17 cellular contexts compared by ENCODE assay signal in genomic region chr11:118341749-118342489, GRCh38. TPM values are rescaled to one million over a fixed set of nuclear protein-coding genes. Genes with fewer than 3 reads are reported as not detected.
DNase-seq lines count a peak whose midpoint lies in the region; ATAC-seq and TF ChIP-seq lines count a peak whose summit lies in the region.
"Had no signal": no experiment of that assay in that cellular context is flagged by ENCODE, and none has a peak within 500 bp of the region (broad histone marks: within the 10 kb centered on the region; RNA-seq: fewer than 3 reads in every experiment).

No MANE protein-coding gene starts in this region.

- peak overlapping the region; percentile 97 for H3K4me3 Mint-ChIP-seq in activated T-cell treated with anti-CD3 and anti-CD28 coated beads, Interleukin-2, amount 50 U/mL, for 24 hours
- peak overlapping the region; percentile 84 for H3K4me3 Mint-ChIP-seq in activated CD8-positive, alpha-beta T cell treated with anti-CD3 and anti-CD28 coated beads, Interleukin-2, amount 10 ng/mL, durations not matched to agents 7 days and 5 days
- H3K4me3 Mint-ChIP-seq: nephron progenitor cell had no signal

- intact Hi-C loops in esophagus muscularis mucosa (cut with DNase I) (no loop called here), stomach (cut with DNase I; ENCODE audit: low total_unique reads) (no loop called here), left ventricle myocardium superior (cut with micrococcal nuclease) (loop anchor here (10.0 kb wide), 1 partner anchor 137 kb away; no protein-coding TSS in a partner anchor)

- TF ChIP-seq EP300 in esophagus muscularis mucosa (IDR thresholded peaks at IDR 0.05) (no peak), stomach (IDR thresholded peaks at IDR 0.05) (no peak)

- TF ChIP-seq CTCF in esophagus muscularis mucosa (IDR thresholded peaks at IDR 0.05) = no peak
- TF ChIP-seq CTCF in stomach (IDR thresholded peaks at IDR 0.05) = no peak

- H3K4me1 ChIP-seq in esophagus muscularis mucosa (no peaks in the 10 kb centered on the region), stomach (no peaks in the 10 kb centered on the region)
- H3K4me1 ChIP-seq: right atrium auricular region, uterus had no signal

- no peak for ATAC-seq in activated CD8-positive, alpha-beta T cell treated with anti-CD3 and anti-CD28 coated beads, Interleukin-2, amount 10 ng/mL, durations not matched to agents 7 days and 5 days
- ATAC-seq in left ventricle myocardium superior = no peak
- ATAC-seq in GM19452 (IDR thresholded peaks at IDR 0.05; ENCODE audit: unreplicated experiment) = no peak

- H3K9me3 Mint-ChIP-seq in activated T-cell treated with anti-CD3 and anti-CD28 coated beads, Interleukin-2, amount 50 U/mL, for 24 hours = no peaks in the 10 kb centered on the region
- H3K9me3 Mint-ChIP-seq in activated CD8-positive, alpha-beta T cell treated with anti-CD3 and anti-CD28 coated beads, Interleukin-2, amount 10 ng/mL, durations not matched to agents 7 days and 5 days (ENCODE audit: insufficient read depth) = no peaks in the 10 kb centered on the region

- POLR2A ChIA-PET in activated CD8-positive, alpha-beta T cell treated with anti-CD3 and anti-CD28 coated beads, Interleukin-2, amount 10 ng/mL, durations not matched to agents 7 days and 5 days (lab: Charles Lee) = interaction anchor here (0.7 to 4.3 kb wide), 13 partner anchors 13 to 326 kb away, joined by 3 to 30 read pairs (median 4); partner anchors contain the start of genes JAML, KMT2A and UBE4A

- H3K4me1 Mint-ChIP-seq in activated T-cell treated with anti-CD3 and anti-CD28 coated beads, Interleukin-2, amount 50 U/mL, for 24 hours (ENCODE audit: low read depth) = peaks cover 69% of the 10 kb centered on the region
- peaks cover 60% of the 10 kb centered on the region for H3K4me1 Mint-ChIP-seq in activated CD8-positive, alpha-beta T cell treated with anti-CD3 and anti-CD28 coated beads, Interleukin-2, amount 10 ng/mL, durations not matched to agents 7 days and 5 days (ENCODE audit: low read depth)

- no peak for DNase-seq in activated T-cell treated with anti-CD3 and anti-CD28 coated beads, Interleukin-2, amount 50 U/mL, for 24 hours
- DNase-seq in activated T-cell treated with anti-CD3 and anti-CD28 coated beads, Interleukin-2, amount 50 U/mL, for 1 hour = no peak
- peak; percentile 49 for DNase-seq in activated CD8-positive, alpha-beta T cell treated with anti-CD3 and anti-CD28 coated beads, Interleukin-2, amount 10 ng/mL, durations not matched to agents 7 days and 5 days
- DNase-seq in esophagus muscularis mucosa (ENCODE audit: extremely low spot score) (peak; percentile 60), stomach (no peak), NCI-H748 treated with DMSO at 0.1 percent for 48 hours (lab: John Stamatoyannopoulos, UW) (no peak), left ventricle myocardium superior (no peak)
- DNase-seq: ACHN, amniotic stem cell, COR-L47, MM.1S, NCI-H2107, NCI-H774, nephron progenitor cell, uterus had no signal

- no peak overlapping the region for H3K4me3 ChIP-seq in esophagus muscularis mucosa
- H3K4me3 ChIP-seq in stomach = peak overlapping the region; percentile 6 to 24 (median 15)
- H3K4me3 ChIP-seq: right atrium auricular region, uterus had no signal

- H3K27ac Mint-ChIP-seq in activated T-cell treated with anti-CD3 and anti-CD28 coated beads, Interleukin-2, amount 50 U/mL, for 24 hours = peak overlapping the region; percentile 97
- peak overlapping the region; percentile 96 for H3K27ac Mint-ChIP-seq in activated CD8-positive, alpha-beta T cell treated with anti-CD3 and anti-CD28 coated beads, Interleukin-2, amount 10 ng/mL, durations not matched to agents 7 days and 5 days
- H3K27ac Mint-ChIP-seq: nephron progenitor cell had no signal

- no peaks in the 10 kb centered on the region for H3K27me3 Mint-ChIP-seq in activated T-cell treated with anti-CD3 and anti-CD28 coated beads, Interleukin-2, amount 50 U/mL, for 24 hours
- no peaks in the 10 kb centered on the region for H3K27me3 Mint-ChIP-seq in activated CD8-positive, alpha-beta T cell treated with anti-CD3 and anti-CD28 coated beads, Interleukin-2, amount 10 ng/mL, durations not matched to agents 7 days and 5 days (ENCODE audit: low read depth)

- 86% methylated on average over 5 of the region's 6 CpGs for WGBS in esophagus muscularis mucosa
- WGBS in stomach, 5 donors = 69 to 83% (median 80%) methylated on average over 6 of the region's 6 CpGs

- no peaks in the 10 kb centered on the region for H3K36me3 ChIP-seq in esophagus muscularis mucosa
- H3K36me3 ChIP-seq in stomach = no peaks in the 10 kb centered on the region
- H3K36me3 ChIP-seq: right atrium auricular region, uterus had no signal

- peaks cover 0 to 46% (median 0%) of the 10 kb centered on the region in 4 donors for H3K27me3 ChIP-seq in esophagus muscularis mucosa
- peaks cover 0 to 8% (median 0%) of the 10 kb centered on the region in 3 donors for H3K27me3 ChIP-seq in stomach
- H3K27me3 ChIP-seq: right atrium auricular region, uterus had no signal

- H3K36me3 Mint-ChIP-seq in activated T-cell treated with anti-CD3 and anti-CD28 coated beads, Interleukin-2, amount 50 U/mL, for 24 hours (ENCODE audit: low read depth) = peaks cover 77% of the 10 kb centered on the region
- H3K36me3 Mint-ChIP-seq in activated CD8-positive, alpha-beta T cell treated with anti-CD3 and anti-CD28 coated beads, Interleukin-2, amount 10 ng/mL, durations not matched to agents 7 days and 5 days (ENCODE audit: low read depth) = peaks cover 74% of the 10 kb centered on the region

- H3K9me3 ChIP-seq in esophagus muscularis mucosa (no peaks in the 10 kb centered on the region), stomach (no peaks in the 10 kb centered on the region)
- H3K9me3 ChIP-seq: right atrium auricular region, uterus had no signal

- CTCF ChIA-PET in activated CD8-positive, alpha-beta T cell treated with anti-CD3 and anti-CD28 coated beads, Interleukin-2, amount 10 ng/mL, durations not matched to agents 7 days and 5 days (lab: Charles Lee) = interaction anchor here (0.9 to 2.9 kb wide), 8 partner anchors 9 to 143 kb away, joined by 3 to 17 read pairs (median 5); no protein-coding TSS in a partner anchor

- TF ChIP-seq POLR2A in esophagus muscularis mucosa (IDR thresholded peaks at IDR 0.05; ENCODE audit: low read depth) = no peak
- no peak for TF ChIP-seq POLR2A in stomach (IDR thresholded peaks at IDR 0.05)

- H3K27ac ChIP-seq in esophagus muscularis mucosa (replicated peaks in 1 of 4) (no peak overlapping the region), stomach (peak overlapping the region; percentile 13 to 40 (median 26))
- H3K27ac ChIP-seq: right atrium auricular region, uterus had no signal

RNA-seq across cellular contexts. Expression of gene CD3D, which starts 0.6 kb away (rescaled TPM):
- total RNA-seq in activated CD8-positive, alpha-beta T cell treated with anti-CD3 and anti-CD28 coated beads, Interleukin-2, amount 10 ng/mL, durations not matched to agents 7 days and 5 days = 100 to 1,000 TPM; 541 to 588 TPM
- total RNA-seq in esophagus muscularis mucosa (under 1 TPM in 1 of 4 donors, not detected in 3; 0.83 TPM), stomach (10 to 100 TPM in 2 of 5 donors, 1 to 10 TPM in 1, not detected in 2; 4.6 to 24.0 (median 16.1) TPM), left ventricle myocardium superior (1.6 TPM)
- polyA plus RNA-seq in stomach = 1 to 10 TPM; 2.2 to 9.2 (median 4.7) TPM

RNA-seq across cellular contexts. Expression of gene CD3G, which starts 2.2 kb away (rescaled TPM):
- 100 to 1,000 TPM; 227 to 232 TPM for total RNA-seq in activated CD8-positive, alpha-beta T cell treated with anti-CD3 and anti-CD28 coated beads, Interleukin-2, amount 10 ng/mL, durations not matched to agents 7 days and 5 days
- total RNA-seq in esophagus muscularis mucosa (under 1 TPM in 3 of 4 donors, not detected in 1; 0.13 to 0.33 (median 0.23) TPM), stomach (1 to 10 TPM in 3 of 5 donors, not detected in 2; 1.2 to 9.5 (median 4.2) TPM), left ventricle myocardium superior (0.27 TPM)
- polyA plus RNA-seq in stomach = under 1 TPM in 2 of 3 donors, not detected in 1; 0.18 to 0.76 TPM

RNA-seq across cellular contexts. Expression of gene UBE4A, which starts 17.5 kb away (rescaled TPM):
- 10 to 100 TPM; 38.5 to 39.8 TPM for total RNA-seq in activated CD8-positive, alpha-beta T cell treated with anti-CD3 and anti-CD28 coated beads, Interleukin-2, amount 10 ng/mL, durations not matched to agents 7 days and 5 days
- total RNA-seq in esophagus muscularis mucosa (10 to 100 TPM; 32.0 to 40.8 (median 36.6) TPM), stomach (10 to 100 TPM; 17.1 to 68.8 (median 50.7) TPM), left ventricle myocardium superior (37.6 TPM)
- 10 to 100 TPM in 1 of 3 donors, 1 to 10 TPM in 2; 3.5 to 11.8 (median 4.0) TPM for polyA plus RNA-seq in stomach

RNA-seq across cellular contexts. Expression of gene CD3E, which starts 37.4 kb away (rescaled TPM):
- total RNA-seq in activated CD8-positive, alpha-beta T cell treated with anti-CD3 and anti-CD28 coated beads, Interleukin-2, amount 10 ng/mL, durations not matched to agents 7 days and 5 days = 100 to 1,000 TPM; 515 to 530 TPM
- total RNA-seq in esophagus muscularis mucosa (1 to 10 TPM in 2 of 4 donors, under 1 TPM in 2; 0.42 to 2.8 (median 0.96) TPM), stomach (10 to 100 TPM in 1 of 5 donors, 1 to 10 TPM in 2, not detected in 2; 2.4 to 15.8 (median 7.1) TPM), left ventricle myocardium superior (1.1 TPM)
- polyA plus RNA-seq in stomach = 1 to 10 TPM; 2.3 to 6.7 (median 4.5) TPM

RNA-seq across cellular contexts. Expression of gene ATP5MG, which starts 59.5 kb away (rescaled TPM):
- total RNA-seq in activated CD8-positive, alpha-beta T cell treated with anti-CD3 and anti-CD28 coated beads, Interleukin-2, amount 10 ng/mL, durations not matched to agents 7 days and 5 days = 100 to 1,000 TPM; 275 to 298 TPM
- 10 to 100 TPM; 61.0 to 91.1 (median 69.1) TPM for total RNA-seq in esophagus muscularis mucosa
- total RNA-seq in stomach = 100 to 1,000 TPM in 4 of 5 donors, 10 to 100 TPM in 1; 98.5 to 152 (median 113) TPM
- polyA plus RNA-seq in stomach = 100 to 1,000 TPM; 233 to 312 (median 288) TPM
- total RNA-seq in left ventricle myocardium superior = 756 TPM

Comparison
In these comparisons a context has a peak if more than half of its experiments do, and no peak if none do; other contexts are left out.
1. DNase-seq: peak in activated CD8-positive, alpha-beta T cell treated with anti-CD3 and anti-CD28 coated beads, Interleukin-2, amount 10 ng/mL, durations not matched to agents 7 days and 5 days (single experiment) and esophagus muscularis mucosa (single experiment); none in activated T-cell treated with anti-CD3 and anti-CD28 coated beads, Interleukin-2, amount 50 U/mL, for 24 hours (single experiment), activated T-cell treated with anti-CD3 and anti-CD28 coated beads, Interleukin-2, amount 50 U/mL, for 1 hour (single experiment), stomach (single experiment), NCI-H748 treated with DMSO at 0.1 percent for 48 hours (single experiment) and left ventricle myocardium superior (single experiment).
2. H3K27ac ChIP-seq: peak in stomach (5 of 5); none in esophagus muscularis mucosa (0 of 4).
3. H3K4me3 ChIP-seq: peak in stomach (4 of 4); none in esophagus muscularis mucosa (0 of 4).
4. RNA of gene CD3D, which starts 0.6 kb away (total RNA-seq): 541 to 588 TPM in activated CD8-positive, alpha-beta T cell treated with anti-CD3 and anti-CD28 coated beads, Interleukin-2, amount 10 ng/mL, durations not matched to agents 7 days and 5 days; 4.6 to 24.0 TPM in stomach, 1.6 TPM in left ventricle myocardium superior (single experiment) and 0.83 TPM in esophagus muscularis mucosa; every median in the first group is over 10 times any median in the second.
5. RNA of gene CD3G, which starts 2.2 kb away (total RNA-seq): 227 to 232 TPM in activated CD8-positive, alpha-beta T cell treated with anti-CD3 and anti-CD28 coated beads, Interleukin-2, amount 10 ng/mL, durations not matched to agents 7 days and 5 days; 1.2 to 9.5 TPM in stomach, 0.27 TPM in left ventricle myocardium superior (single experiment) and 0.13 to 0.33 TPM in esophagus muscularis mucosa; every median in the first group is over 10 times any median in the second.